Comparison of ENCODE assay signal across 12 cellular contexts in the genomic region with DNA sequence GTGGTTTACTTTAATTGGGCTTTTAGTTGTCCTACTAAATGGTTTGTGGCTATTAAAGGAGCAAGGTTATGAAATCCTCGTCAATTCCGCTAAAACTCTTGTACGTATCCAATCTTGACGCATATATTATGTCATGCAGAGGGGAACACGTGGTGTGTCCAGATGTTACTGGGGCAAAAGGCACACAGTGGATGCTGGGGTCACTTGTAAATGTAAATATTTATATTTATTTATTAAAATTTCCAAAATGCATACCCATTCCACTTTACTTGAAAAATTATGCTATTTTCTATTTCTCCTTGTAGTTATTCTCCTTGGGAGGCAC. TPM values are rescaled to one million over a fixed set of nuclear protein-coding genes. Genes with fewer than 3 reads are reported as not detected.
DNase-seq lines count a peak whose midpoint lies in the region; TF ChIP-seq lines count a peak whose summit lies in the region.
"Had no signal": no experiment of that assay in that cellular context is flagged by ENCODE, and none has a peak within 500 bp of the region (broad histone marks: within the 10 kb centered on the region; RNA-seq: fewer than 3 reads in every experiment).

No MANE protein-coding gene starts in this region.

- DNase-seq in T-helper 1 cell (no peak), fibroblast of villous mesenchyme (ENCODE audit: low read depth) (peak; percentile 97), sigmoid colon (no peak), amniotic stem cell (lab: John Stamatoyannopoulos, UW) (no peak), foreskin melanocyte (no peak), hippocampal formation (lab: John Stamatoyannopoulos, UW) (no peak)
- DNase-seq: 8988T, NCI-H1105, NCI-H526 treated with DMSO at 0.1 percent for 48 hours, Right ventricle myocardium superior had no signal

- peak overlapping the region; percentile 88 for H3K27ac Mint-ChIP-seq in T-helper 1 cell treated with Interleukin-12 subunit alpha and Interleukin-12 subunit beta and Interleukin-4 antibody, amounts not matched to agents 30 μg/mL and 1 μg/mL, for 36 hours

- H3K4me2 ChIP-seq in OCI-LY3 (ENCODE audit: low read length) = peak overlapping the region; percentile 14; the same call in 1 of the 2 replicates

- H3K27ac ChIP-seq in OCI-LY3 (ENCODE audit: low read length) = no peak overlapping the region
- H3K27ac ChIP-seq in sigmoid colon = peak overlapping the region in 3 of 4 donors; percentile 50 to 63 (median 59)

- WGBS in sigmoid colon, 2 donors = 59 to 74% methylated on average over 5 of the region's 5 CpGs

- H2AFZ ChIP-seq in OCI-LY3 (ENCODE audit: low read depth, low read length) = peak overlapping the region; percentile 94

- TF ChIP-seq EP300 in sigmoid colon (IDR thresholded peaks at IDR 0.05) = no peak

- H3K9ac ChIP-seq in OCI-LY3 (ENCODE audit: low read length) = no peak overlapping the region

- H3K27me3 ChIP-seq in OCI-LY3 (ENCODE audit: low read depth, low read length) = no peaks in the 10 kb centered on the region
- no peaks in the 10 kb centered on the region for H3K27me3 ChIP-seq in sigmoid colon

- TF ChIP-seq CTCF in OCI-LY3 (IDR thresholded peaks at IDR 0.05; ENCODE audit: low read depth, low read length) (no peak), fibroblast of villous mesenchyme (IDR thresholded peaks at IDR 0.05; ENCODE audit: insufficient read depth, low read depth, low read length) (no peak), sigmoid colon (IDR thresholded peaks at IDR 0.05) (no peak)

- no peaks in the 10 kb centered on the region for H4K20me1 ChIP-seq in OCI-LY3 (ENCODE audit: insufficient read depth, low read length)

- no peak for TF ChIP-seq POLR2A in sigmoid colon (IDR thresholded peaks at IDR 0.05)

- H3K4me3 Mint-ChIP-seq in T-helper 1 cell treated with Interleukin-12 subunit alpha and Interleukin-12 subunit beta and Interleukin-4 antibody, amounts not matched to agents 30 μg/mL and 1 μg/mL, for 36 hours = peak overlapping the region; percentile 66

- peaks cover 2% of the 10 kb centered on the region for H3K36me3 Mint-ChIP-seq in T-helper 1 cell treated with Interleukin-12 subunit alpha and Interleukin-12 subunit beta and Interleukin-4 antibody, amounts not matched to agents 30 μg/mL and 1 μg/mL, for 36 hours (ENCODE audit: low read depth)

- H3K4me3 ChIP-seq in OCI-LY3 (ENCODE audit: low read length) (no peak overlapping the region), fibroblast of villous mesenchyme (ENCODE audit: low read depth, low read length) (no peak overlapping the region), sigmoid colon (peak overlapping the region in 2 of 4 donors; percentile 34 to 36)

- H3K9me3 Mint-ChIP-seq in T-helper 1 cell treated with Interleukin-12 subunit alpha and Interleukin-12 subunit beta and Interleukin-4 antibody, amounts not matched to agents 30 μg/mL and 1 μg/mL, for 36 hours = peaks cover 29% of the 10 kb centered on the region

- peaks cover 4% of the 10 kb centered on the region for H3K27me3 Mint-ChIP-seq in T-helper 1 cell treated with Interleukin-12 subunit alpha and Interleukin-12 subunit beta and Interleukin-4 antibody, amounts not matched to agents 30 μg/mL and 1 μg/mL, for 36 hours (ENCODE audit: low read depth)

- H3K36me3 ChIP-seq in OCI-LY3 (replicated peaks; ENCODE audit: low read depth, low read length) (peaks cover 3% of the 10 kb centered on the region), sigmoid colon (no peaks in the 10 kb centered on the region)

- no peaks in the 10 kb centered on the region for H3K79me2 ChIP-seq in OCI-LY3 (ENCODE audit: low read length)

- H3K4me1 ChIP-seq in OCI-LY3 (ENCODE audit: low read length) = peaks cover 23% of the 10 kb centered on the region
- peaks cover 0 to 19% (median 14%) of the 10 kb centered on the region in 4 donors for H3K4me1 ChIP-seq in sigmoid colon

- peaks cover 24% of the 10 kb centered on the region for H3K4me1 Mint-ChIP-seq in T-helper 1 cell treated with Interleukin-12 subunit alpha and Interleukin-12 subunit beta and Interleukin-4 antibody, amounts not matched to agents 30 μg/mL and 1 μg/mL, for 36 hours (ENCODE audit: low read depth)

- intact Hi-C loops in sigmoid colon (cut with DNase I) = no loop called here

- H3K9me3 ChIP-seq in OCI-LY3 (ENCODE audit: insufficient read depth, low read length) (peaks cover 10% of the 10 kb centered on the region; the same call in 1 of the 2 replicates), sigmoid colon (peaks cover 1 to 10% (median 3%) of the 10 kb centered on the region in 4 donors)

RNA-seq across cellular contexts. Expression of a gene that starts 36.7 kb away (rescaled TPM):
- total RNA-seq in fibroblast of villous mesenchyme (2.9 and 4.7 TPM in 2 replicates), sigmoid colon (10 to 100 TPM; 14.1 to 18.2 (median 15.1) TPM)
- 10 to 100 TPM in 1 of 3 donors, 1 to 10 TPM in 2; 6.7 to 25.6 (median 9.6) TPM for polyA plus RNA-seq in sigmoid colon
